In the genomic region with DNA sequence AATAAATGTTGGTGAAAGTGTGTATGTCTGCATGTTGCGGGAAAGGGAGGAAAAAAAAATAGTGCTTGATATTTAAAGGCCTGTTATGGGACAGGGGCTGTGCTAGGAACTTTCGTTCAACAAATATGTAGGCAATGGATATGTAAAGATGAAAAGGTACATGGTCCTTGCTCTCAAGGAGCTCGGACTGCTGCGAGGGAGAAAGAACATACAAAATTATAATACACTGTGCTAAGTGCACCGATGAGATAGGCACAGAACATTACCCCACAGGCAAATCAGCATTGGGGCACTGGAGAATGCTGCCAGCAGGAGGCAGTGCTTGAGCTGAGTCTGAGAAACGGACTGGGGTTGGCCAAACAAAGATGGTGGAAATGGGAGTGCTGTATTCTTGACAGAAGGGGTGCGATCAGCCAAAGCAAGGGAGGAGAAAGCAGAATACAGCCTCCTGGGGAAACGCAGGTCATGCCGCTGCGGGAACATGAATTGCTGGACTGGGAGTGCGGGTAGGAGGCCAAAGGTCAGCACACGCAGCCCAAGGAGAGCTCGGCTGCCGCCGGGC, we compare ENCODE assay signal across 8 cellular contexts.
DNase-seq lines count a peak whose midpoint lies in the region; ATAC-seq and TF ChIP-seq lines count a peak whose summit lies in the region.

No MANE protein-coding gene starts in this region.

- peak; percentile 56 for ATAC-seq in HG02943 (IDR thresholded peaks at IDR 0.05; ENCODE audit: low read depth, unreplicated experiment)

- H3K27me3 ChIP-seq in WERI-Rb-1 (ENCODE audit: insufficient read depth, low read depth, severe bottlenecking), result no peaks in the 10 kb centered on the region

- TF ChIP-seq CTCF in WERI-Rb-1 (IDR thresholded peaks at IDR 0.05; ENCODE audit: low read depth, low read length), result peak; percentile 93

- H3K36me3 ChIP-seq in WERI-Rb-1, result peaks cover 42% of the 10 kb centered on the region

- DNase-seq in NCI-H510A treated with DMSO at 0.1 percent for 48 hours (lab: John Stamatoyannopoulos, UW) (peak; percentile 44), NCI-H510A (lab: John Stamatoyannopoulos, UW) (no peak), NCI-H2081 treated with DMSO at 0.1 percent for 48 hours (lab: John Stamatoyannopoulos, UW) (peak; percentile 3), WERI-Rb-1 (peak; percentile 86), caudate nucleus (lab: John Stamatoyannopoulos, UW) (peak in 56 of 61 donors; percentile 5 to 84 (median 52)), inferior parietal cortex (ENCODE audit: extremely low spot score) (peak; percentile 78)
- peak; percentile 57 to 74 for DNase-seq in stimulated activated CD4-positive, alpha-beta T cell treated with anti-CD3 and anti-CD28 coated beads, Interleukin-12 subunit alpha, Interleukin-12 subunit beta, amount 100 ng/mL, for 24 hours (ENCODE audit: low read depth in 2 of 2)

- H3K9me3 ChIP-seq in WERI-Rb-1 (ENCODE audit: severe bottlenecking), result no peaks in the 10 kb centered on the region

- H3K4me3 ChIP-seq in WERI-Rb-1 (ENCODE audit: low read depth, low read length), result peak overlapping the region; percentile 67

- peak overlapping the region; percentile 90 for H3K27ac ChIP-seq in WERI-Rb-1
- peak overlapping the region; percentile 68 for H3K27ac ChIP-seq in caudate nucleus (ENCODE audit: low read depth, low read length)
